In the genomic region with DNA sequence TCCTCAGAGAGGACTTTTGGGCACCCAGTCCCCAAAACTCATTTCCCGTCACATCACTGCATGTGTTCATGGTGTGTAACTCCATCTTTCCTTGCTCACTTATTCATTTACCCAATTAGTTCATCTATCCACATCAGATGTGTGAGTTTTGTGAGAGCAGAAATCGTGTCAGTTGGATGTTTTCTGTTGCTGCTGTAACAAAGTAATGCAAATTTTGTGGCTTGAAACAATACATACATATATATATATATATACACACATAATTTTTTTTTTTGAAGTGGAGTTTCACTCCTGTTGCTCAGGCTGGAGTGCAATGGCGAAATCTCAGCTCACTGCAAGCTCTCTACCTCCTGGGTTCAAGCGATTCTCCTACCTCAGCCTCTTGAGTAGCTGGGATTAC, we compare ENCODE assay signal across 30 cellular contexts.
A peak's percentile ranks its signal among the peaks of the same experiment; 100 is the strongest.
DNase-seq lines count a peak whose midpoint lies in the region; ATAC-seq and TF ChIP-seq lines count a peak whose summit lies in the region.
"Had no signal": no experiment of that assay in that cellular context is flagged by ENCODE, and none has a peak within 500 bp of the region (broad histone marks: within the 10 kb centered on the region; RNA-seq: fewer than 3 reads in every experiment).

No MANE protein-coding gene starts in this region.

- peaks cover 0 to 6% of the 10 kb centered on the region in 2 donors for H3K36me3 Mint-ChIP-seq in naive B cell
- H3K36me3 Mint-ChIP-seq: CD14-positive monocyte; CD8-positive, alpha-beta memory T cell had no signal

- TF ChIP-seq EP300 in upper lobe of left lung (IDR thresholded peaks at IDR 0.05): no peak

- peaks cover 31 to 60% (median 49%) of the 10 kb centered on the region in 3 donors for H3K4me1 Mint-ChIP-seq in naive B cell

- H2AFZ ChIP-seq in SU-DHL-6 (ENCODE audit: low read depth, low read length, severe bottlenecking): peak overlapping the region; percentile 32
- H2AFZ ChIP-seq: GM23338 had no signal

- H3K4me1 ChIP-seq in upper lobe of left lung: peaks cover 10 to 25% (median 13%) of the 10 kb centered on the region in 4 donors
- H3K4me1 ChIP-seq: BE2C, HAP-1 had no signal

- 86 to 87% methylated on average over 4 of the region's 4 CpGs for WGBS in upper lobe of left lung, 2 donors

- H3K9ac ChIP-seq in SU-DHL-6 (ENCODE audit: low read length): peak overlapping the region; percentile 36

- H3K4me2 ChIP-seq in SU-DHL-6 (ENCODE audit: low read depth, low read length, poor library complexity, severe bottlenecking): peak overlapping the region; percentile 53
- H3K4me2 ChIP-seq: GM23338 had no signal

- peaks cover 5% of the 10 kb centered on the region; the same call in 1 of the 2 replicates for H3F3A ChIP-seq in SU-DHL-6 (ENCODE audit: insufficient read depth)

- peak overlapping the region in 4 of 6 donors; percentile 1 to 75 (median 54) for H3K27ac Mint-ChIP-seq in naive B cell
- H3K27ac Mint-ChIP-seq: CD14-positive monocyte; CD8-positive, alpha-beta memory T cell; GM23338 had no signal

- no peaks in the 10 kb centered on the region for H3K79me2 ChIP-seq in SU-DHL-6 (ENCODE audit: insufficient read depth, low read length)

- DNase-seq in NCI-H510A treated with DMSO at 0.1 percent for 48 hours (lab: John Stamatoyannopoulos, UW): peak; percentile 3
- DNase-seq in NCI-H510A (lab: John Stamatoyannopoulos, UW): no peak
- DNase-seq in naive B cell: no peak
- no peak for DNase-seq in activated effector memory CD4-positive, alpha-beta T cell treated with Interleukin-2 at 50 U/mL for 16 hours
- DNase-seq in omental fat pad (ENCODE audit: low spot score): no peak
- DNase-seq in upper lobe of left lung: no peak
- DNase-seq: ACHN; BE2C; Calu3; CD8-positive, alpha-beta memory T cell; DMS79 treated with DMSO at 0.1 percent for 48 hours; Kasumi-1; NCI-H1092 treated with DMSO at 0.1 percent for 48 hours; NCI-H1436; NCI-H187; NCI-H2081 treated with DMSO at 0.1 percent for 48 hours; NCI-H2171 treated with DMSO at 0.1 percent for 48 hours; NCI-H345; NCI-H524 treated with DMSO at 0.1 percent for 48 hours; OCI-M1; Peyer's patch; SHP77 treated with DMSO at 0.1 percent for 48 hours had no signal

- H3K9me2 ChIP-seq in SU-DHL-6 (replicated peaks; ENCODE audit: insufficient read depth, low read length): no peaks in the 10 kb centered on the region

- ATAC-seq in GM21528 (IDR thresholded peaks at IDR 0.05; ENCODE audit: low FRiP score, unreplicated experiment) (peak; percentile 57), naive B cell (ENCODE audit: low read depth in 2 of 2) (no peak), omental fat pad (ENCODE audit: low FRiP score) (no peak), upper lobe of left lung (ENCODE audit: low FRiP score in 2 of 2) (no peak)
- ATAC-seq: GM23338, HepG2 had no signal

- peak overlapping the region in 1 of 8 donors; percentile 40 for H3K4me3 Mint-ChIP-seq in naive B cell
- H3K4me3 Mint-ChIP-seq: CD14-positive monocyte; CD8-positive, alpha-beta memory T cell; GM23338 had no signal

- H3K9me3 ChIP-seq in SU-DHL-6 (ENCODE audit: insufficient read depth, low read length) (no peaks in the 10 kb centered on the region), upper lobe of left lung (no peaks in the 10 kb centered on the region)
- H3K9me3 ChIP-seq: HAP-1, Peyer's patch had no signal

- H3K27me3 ChIP-seq in SU-DHL-6 (ENCODE audit: low read length) (no peaks in the 10 kb centered on the region), upper lobe of left lung (no peaks in the 10 kb centered on the region)
- H3K27me3 ChIP-seq: BE2C, Peyer's patch had no signal

- H3K4me3 ChIP-seq in SU-DHL-6 (ENCODE audit: insufficient read depth, low read length, poor library complexity, severe bottlenecking) (no peak overlapping the region), upper lobe of left lung (no peak overlapping the region)
- H3K4me3 ChIP-seq: GM23338, HAP-1, Peyer's patch had no signal

- peaks cover 0 to 9% (median 0%) of the 10 kb centered on the region in 7 donors for H3K9me3 Mint-ChIP-seq in naive B cell

- TF ChIP-seq POLR2A in upper lobe of left lung (IDR thresholded peaks at IDR 0.05): no peak

- H3K27me3 Mint-ChIP-seq in naive B cell: no peaks in the 10 kb centered on the region

- H4K20me1 ChIP-seq in SU-DHL-6 (ENCODE audit: low read depth, low read length): no peaks in the 10 kb centered on the region

- no peaks in the 10 kb centered on the region for H3K36me3 ChIP-seq in SU-DHL-6 (ENCODE audit: low read length)
- no peaks in the 10 kb centered on the region for H3K36me3 ChIP-seq in upper lobe of left lung
- H3K36me3 ChIP-seq: BE2C, HAP-1, Peyer's patch had no signal

- TF ChIP-seq CTCF in SU-DHL-6 (IDR thresholded peaks at IDR 0.05; ENCODE audit: insufficient read depth, low read length, poor library complexity, severe bottlenecking): no peak
- TF ChIP-seq CTCF in omental fat pad (IDR thresholded peaks at IDR 0.05): no peak
- TF ChIP-seq CTCF in upper lobe of left lung (IDR thresholded peaks at IDR 0.05): no peak

- H3K27ac ChIP-seq in SU-DHL-6 (ENCODE audit: low read depth, low read length) (peak overlapping the region; percentile 73), upper lobe of left lung (no peak overlapping the region)
- H3K27ac ChIP-seq: 22Rv1, HL-60, Peyer's patch had no signal
